20 cellular contexts compared by ENCODE assay signal in the genomic region with DNA sequence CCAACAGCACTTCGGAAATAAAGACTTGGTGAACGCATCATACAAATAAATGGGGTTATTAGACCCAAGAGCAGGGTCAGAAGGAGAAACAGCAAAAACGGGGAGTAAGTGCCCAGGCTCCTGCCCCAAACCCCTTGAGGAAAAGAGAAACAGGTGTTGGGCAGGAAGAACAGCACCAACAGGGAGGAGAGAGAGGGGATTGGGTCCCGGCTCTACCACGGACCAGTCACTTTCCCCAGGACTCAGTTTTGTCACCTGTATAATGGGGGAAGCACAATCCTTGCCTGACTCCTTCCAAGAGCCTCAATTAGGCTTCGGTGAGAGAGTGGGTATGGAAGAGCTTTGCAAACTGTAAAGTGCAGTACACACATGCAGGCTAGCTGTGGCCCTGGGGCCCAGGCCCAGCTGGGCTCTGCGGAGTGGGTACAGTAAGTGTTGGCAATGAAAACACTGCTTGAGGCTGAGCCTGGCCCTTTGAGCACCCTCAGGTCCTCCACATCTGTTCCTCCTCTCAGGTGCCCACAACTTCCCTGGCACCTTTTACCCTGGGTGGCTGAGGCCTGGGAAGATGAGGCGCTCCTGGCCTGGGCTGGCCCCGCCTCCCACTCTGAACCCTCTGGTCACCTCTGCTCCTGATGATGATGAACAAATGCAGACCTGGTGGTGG. TPM values are rescaled to one million over a fixed set of nuclear protein-coding genes. Genes with fewer than 3 reads are reported as not detected.
"Had no signal": no experiment of that assay in that cellular context is flagged by ENCODE, and none has a peak within 500 bp of the region (broad histone marks: within the 10 kb centered on the region; RNA-seq: fewer than 3 reads in every experiment).

No MANE protein-coding gene starts in this region.

- H3K36me3 ChIP-seq: prostate gland, right lobe of liver, transverse colon had no signal

- H3K4me3 ChIP-seq: coronary artery, prostate gland, right lobe of liver, transverse colon had no signal

- H3K4me1 Mint-ChIP-seq: activated B cell treated with CpG ODN at 0.5 μM for 24 hours; activated CD4-positive, alpha-beta T cell treated with anti-CD3 and anti-CD28 coated beads, Interleukin-2, amount 10 ng/mL, durations not matched to agents 24 days and 14 days; activated naive CD4-positive, alpha-beta T cell treated with anti-CD3 and anti-CD28 coated beads, Interleukin-2, amount 10 ng/mL, durations not matched to agents 7 days and 5 days had no signal

- ATAC-seq: naive thymus-derived CD4-positive, alpha-beta T cell; right lobe of liver; stimulated activated naive B cell treated with anti-CD40 and anti-IgM and Interleukin-4, amounts not matched to agents 10 μg/mL and 1 μg/mL and 100 μg/mL, for 72 hours had no signal

- H3K9me3 Mint-ChIP-seq: activated B cell treated with CpG ODN at 0.5 μM for 24 hours; activated CD4-positive, alpha-beta T cell treated with anti-CD3 and anti-CD28 coated beads, Interleukin-2, amount 10 ng/mL, durations not matched to agents 24 days and 14 days; activated naive CD4-positive, alpha-beta T cell treated with anti-CD3 and anti-CD28 coated beads, Interleukin-2, amount 10 ng/mL, durations not matched to agents 7 days and 5 days; activated T-helper 2 cell treated with anti-CD3 and anti-CD28 coated beads, Interferon-gamma antibody, Interleukin-2, Interleukin-4, amounts not matched to agents 10 μg/mL and 5 μg/mL and 100 μg/mL, durations not matched to agents 14 hours and 24 hours and 36 hours; naive thymus-derived CD4-positive, alpha-beta T cell; stimulated activated naive B cell treated with anti-CD40 and anti-IgM and Interleukin-4, amounts not matched to agents 10 μg/mL and 1 μg/mL and 100 μg/mL, for 72 hours had no signal

- H3K4me3 Mint-ChIP-seq: activated B cell treated with CpG ODN at 0.5 μM for 24 hours; activated CD4-positive, alpha-beta T cell treated with anti-CD3 and anti-CD28 coated beads, Interleukin-2, amount 10 ng/mL, durations not matched to agents 24 days and 14 days; activated naive CD4-positive, alpha-beta T cell treated with anti-CD3 and anti-CD28 coated beads, Interleukin-2, amount 10 ng/mL, durations not matched to agents 7 days and 5 days; naive thymus-derived CD4-positive, alpha-beta T cell; stimulated activated naive B cell treated with anti-CD40 and anti-IgM and Interleukin-4, amounts not matched to agents 10 μg/mL and 1 μg/mL and 100 μg/mL, for 72 hours had no signal

- H3K27ac Mint-ChIP-seq: activated B cell treated with CpG ODN at 0.5 μM for 24 hours; activated CD4-positive, alpha-beta T cell treated with anti-CD3 and anti-CD28 coated beads, Interleukin-2, amount 10 ng/mL, durations not matched to agents 24 days and 14 days; activated naive CD4-positive, alpha-beta T cell treated with anti-CD3 and anti-CD28 coated beads, Interleukin-2, amount 10 ng/mL, durations not matched to agents 7 days and 5 days; activated T-helper 2 cell treated with anti-CD3 and anti-CD28 coated beads, Interferon-gamma antibody, Interleukin-2, Interleukin-4, amounts not matched to agents 10 μg/mL and 5 μg/mL and 100 μg/mL, durations not matched to agents 14 hours and 24 hours and 36 hours; stimulated activated naive B cell treated with anti-CD40 and anti-IgM and Interleukin-4, amounts not matched to agents 10 μg/mL and 1 μg/mL and 100 μg/mL, for 72 hours had no signal

- H3K27me3 Mint-ChIP-seq: activated B cell treated with CpG ODN at 0.5 μM for 24 hours; activated CD4-positive, alpha-beta T cell treated with anti-CD3 and anti-CD28 coated beads, Interleukin-2, amount 10 ng/mL, durations not matched to agents 24 days and 14 days; activated naive CD4-positive, alpha-beta T cell treated with anti-CD3 and anti-CD28 coated beads, Interleukin-2, amount 10 ng/mL, durations not matched to agents 7 days and 5 days; naive thymus-derived CD4-positive, alpha-beta T cell; stimulated activated naive B cell treated with anti-CD40 and anti-IgM and Interleukin-4, amounts not matched to agents 10 μg/mL and 1 μg/mL and 100 μg/mL, for 72 hours had no signal

- H3K27me3 ChIP-seq: right lobe of liver, transverse colon had no signal

- H3K9me3 ChIP-seq: prostate gland, right lobe of liver, transverse colon had no signal

- H3K4me1 ChIP-seq: prostate gland, right lobe of liver, transverse colon had no signal

- DNase-seq: activated B cell treated with CpG ODN at 0.5 μM for 24 hours; activated CD4-positive, alpha-beta T cell treated with anti-CD3 and anti-CD28 coated beads, Interleukin-2, amount 10 ng/mL, durations not matched to agents 24 days and 14 days; activated naive CD4-positive, alpha-beta T cell treated with anti-CD3 and anti-CD28 coated beads, Interleukin-2, amount 10 ng/mL, durations not matched to agents 7 days and 5 days; central memory CD4-positive, alpha-beta T cell; effector CD4-positive, alpha-beta T cell; hippocampal formation; kidney glomerular epithelial cell; mammary epithelial cell; naive thymus-derived CD4-positive, alpha-beta T cell; nucleus accumbens; stimulated activated CD4-positive, alpha-beta T cell treated with anti-CD3 and anti-CD28 coated beads, Interleukin-2, amount 100 ng/mL, for 24 hours; stimulated activated naive B cell treated with anti-CD40 and anti-IgM and Interleukin-4, amounts not matched to agents 10 μg/mL and 1 μg/mL and 100 μg/mL, for 72 hours; substantia nigra; T-helper 1 cell; transverse colon had no signal

- H3K27ac ChIP-seq: coronary artery, prostate gland, right lobe of liver, transverse colon had no signal

RNA-seq across cellular contexts. Expression of gene CD248, which starts 45.8 kb away (rescaled TPM):
- total RNA-seq: activated CD4-positive, alpha-beta T cell treated with anti-CD3 and anti-CD28 coated beads, Interleukin-2, amount 10 ng/mL, durations not matched to agents 24 days and 14 days; activated T-helper 2 cell treated with anti-CD3 and anti-CD28 coated beads, Interferon-gamma antibody, Interleukin-2, Interleukin-4, amounts not matched to agents 10 μg/mL and 5 μg/mL and 100 μg/mL, durations not matched to agents 14 hours and 24 hours and 36 hours; endothelial cell of umbilical vein had no signal
- polyA plus RNA-seq: mammary epithelial cell had no signal
